Comparison of ENCODE assay signal across 11 cellular contexts in genomic region chr15:70281261-70281810, GRCh38.
"Had no signal": no experiment of that assay in that cellular context is flagged by ENCODE, and none has a peak within 500 bp of the region (broad histone marks: within the 10 kb centered on the region; RNA-seq: fewer than 3 reads in every experiment).

No MANE protein-coding gene starts in this region.

- H3K27me3 ChIP-seq: tibial artery, uterus had no signal

- H3K4me3 Mint-ChIP-seq: activated naive CD4-positive, alpha-beta T cell treated with anti-CD3 and anti-CD28 coated beads, Interleukin-2, amount 10 ng/mL, durations not matched to agents 7 days and 5 days; activated T-helper 17 cell treated with anti-CD3 and anti-CD28 coated beads, Interleukin-2, amount 50 U/mL, for 72 hours; naive thymus-derived CD8-positive, alpha-beta T cell had no signal

- H3K4me3 ChIP-seq: left ventricle myocardium inferior, mucosa of descending colon, tibial artery, uterus had no signal

- H3K36me3 ChIP-seq: left ventricle myocardium inferior, tibial artery, uterus had no signal

- H3K4me1 ChIP-seq: uterus had no signal

- H3K36me3 Mint-ChIP-seq: activated naive CD4-positive, alpha-beta T cell treated with anti-CD3 and anti-CD28 coated beads, Interleukin-2, amount 10 ng/mL, durations not matched to agents 7 days and 5 days; naive thymus-derived CD8-positive, alpha-beta T cell had no signal

- H3K9me3 ChIP-seq: left ventricle myocardium inferior, mucosa of descending colon, tibial artery, uterus had no signal

- DNase-seq: activated CD4-positive, alpha-beta T cell treated with anti-CD3 and anti-CD28 coated beads, Interleukin-2, amount 50 U/mL, for 1 hour; activated naive CD4-positive, alpha-beta T cell treated with anti-CD3 and anti-CD28 coated beads, Interleukin-2, amount 10 ng/mL, durations not matched to agents 7 days and 5 days; hippocampal formation; left ventricle myocardium inferior; mucosa of descending colon; nucleus accumbens; stimulated activated naive CD4-positive, alpha-beta T cell; uterus had no signal

- H3K27ac Mint-ChIP-seq: activated naive CD4-positive, alpha-beta T cell treated with anti-CD3 and anti-CD28 coated beads, Interleukin-2, amount 10 ng/mL, durations not matched to agents 7 days and 5 days; activated T-helper 17 cell treated with anti-CD3 and anti-CD28 coated beads, Interleukin-2, amount 50 U/mL, for 72 hours had no signal

- H3K27ac ChIP-seq: left ventricle myocardium inferior, uterus had no signal

- H3K27me3 Mint-ChIP-seq: activated T-helper 17 cell treated with anti-CD3 and anti-CD28 coated beads, Interleukin-2, amount 50 U/mL, for 72 hours had no signal

- H3K4me1 Mint-ChIP-seq: activated T-helper 17 cell treated with anti-CD3 and anti-CD28 coated beads, Interleukin-2, amount 50 U/mL, for 72 hours had no signal

- H3K9me3 Mint-ChIP-seq: activated naive CD4-positive, alpha-beta T cell treated with anti-CD3 and anti-CD28 coated beads, Interleukin-2, amount 10 ng/mL, durations not matched to agents 7 days and 5 days; activated T-helper 17 cell treated with anti-CD3 and anti-CD28 coated beads, Interleukin-2, amount 50 U/mL, for 72 hours had no signal
